In the genomic region with DNA sequence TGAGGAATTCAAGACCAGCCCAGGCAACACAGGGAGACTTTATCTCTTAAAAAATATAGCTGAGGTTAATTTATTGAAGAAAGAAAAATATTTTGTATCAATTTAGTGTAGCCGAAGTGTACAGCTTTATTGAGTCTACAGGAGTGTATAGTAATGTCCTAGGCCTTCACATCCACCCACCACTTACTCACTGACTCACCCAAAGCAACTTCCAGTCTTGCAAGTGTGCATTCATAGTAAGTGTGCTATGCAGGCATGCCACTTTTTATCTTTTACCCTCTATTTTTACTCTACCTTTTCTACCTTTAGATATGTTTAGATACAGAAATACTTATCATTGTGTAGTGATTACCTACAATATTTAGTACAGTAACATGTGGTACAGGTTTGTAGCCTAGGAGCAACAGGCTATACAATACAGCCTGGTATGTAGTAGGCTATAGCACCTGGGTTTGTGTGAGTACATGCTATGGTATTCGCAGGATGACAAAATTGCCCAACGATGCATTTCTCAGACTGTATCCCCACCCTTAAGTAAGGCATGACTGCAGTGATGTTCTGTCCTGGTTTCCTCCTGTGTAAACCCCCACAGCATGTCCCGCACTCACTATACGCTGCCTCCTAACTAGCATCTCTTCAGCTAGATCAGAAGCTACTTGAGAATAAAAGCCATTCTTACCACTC, we compare ENCODE assay signal across 1 cellular context.
TF ChIP-seq lines count a peak whose summit lies in the region.

No MANE protein-coding gene starts in this region.

TF ChIP-seq in IMR-90, 13 proteins besides CTCF, POLR2A, EP300 and RAD21:
- TF ChIP-seq BHLHE40 (IDR thresholded peaks at IDR 0.05; ENCODE audit: low read depth, low read length) (no peak), MAFK (IDR thresholded peaks at IDR 0.05; ENCODE audit: low read depth, low read length) (no peak), RCOR1 (IDR thresholded peaks at IDR 0.05; ENCODE audit: insufficient replicate concordance, low read length) (no peak), NFE2L2 (IDR thresholded peaks at IDR 0.05; ENCODE audit: low read depth, low read length) (no peak)
